Comparison of ENCODE assay signal across 13 cellular contexts in the genomic region with DNA sequence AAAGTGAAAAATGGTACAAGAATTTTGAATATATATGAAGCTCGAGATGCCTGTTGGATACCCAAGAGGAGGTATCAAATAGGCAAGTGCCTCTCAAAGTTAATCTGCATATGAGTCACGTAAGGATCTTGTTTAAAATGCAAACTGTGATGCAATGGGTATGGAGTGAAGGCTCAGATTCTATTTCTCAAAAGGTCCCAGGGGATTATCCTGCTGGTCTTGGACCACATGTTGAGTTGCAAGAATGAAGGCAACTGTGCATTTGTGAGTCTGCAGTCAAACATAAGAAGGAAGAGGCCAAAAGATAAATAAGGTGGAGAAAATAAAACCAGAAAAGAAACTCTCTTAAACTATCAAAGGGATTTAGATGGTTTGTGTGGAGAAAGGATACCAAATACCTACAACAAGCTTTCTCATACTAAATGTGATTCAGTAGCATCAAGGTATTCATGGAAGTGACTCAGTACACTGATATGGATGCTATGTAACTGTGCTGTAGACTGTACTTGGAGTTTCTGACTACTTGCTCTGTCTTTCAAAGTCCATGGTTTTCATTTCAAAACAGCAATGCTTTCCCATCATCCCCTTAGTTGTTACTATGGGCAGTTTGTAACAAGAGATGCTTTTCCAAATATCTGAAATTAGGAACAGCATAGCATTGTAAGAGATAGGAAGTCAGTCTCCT.
A peak's percentile ranks its signal among the peaks of the same experiment; 100 is the strongest.
DNase-seq lines count a peak whose midpoint lies in the region; ATAC-seq, FAIRE-seq and TF ChIP-seq lines count a peak whose summit lies in the region.
"Had no signal": no experiment of that assay in that cellular context is flagged by ENCODE, and none has a peak within 500 bp of the region (broad histone marks: within the 10 kb centered on the region; RNA-seq: fewer than 3 reads in every experiment).

No MANE protein-coding gene starts in this region.

- peaks cover 2% of the 10 kb centered on the region for H3K27me3 ChIP-seq in RWPE2 (ENCODE audit: insufficient read depth, poor library complexity, severe bottlenecking)
- H3K27me3 ChIP-seq: sigmoid colon had no signal

- TF ChIP-seq CTCF in RWPE2 (IDR thresholded peaks at IDR 0.05; ENCODE audit: poor library complexity, severe bottlenecking) (no peak), fibroblast of pulmonary artery (IDR thresholded peaks at IDR 0.05; ENCODE audit: low read length, missing control alignments) (no peak)

- FAIRE-seq in urothelium cell line (lab: Jason Lieb, UNC) = no peak

- ATAC-seq in RWPE2 (ENCODE audit: low read depth) (peak; percentile 58; the same call in 2 of the 3 replicates), GM18502 (IDR thresholded peaks at IDR 0.05; ENCODE audit: poor library complexity, unreplicated experiment) (no peak)
- ATAC-seq: stimulated activated naive CD8-positive, alpha-beta T cell treated with anti-CD3 and anti-CD28 coated beads, Interleukin-15, amount 100 ng/mL, for 72 hours had no signal

- H3K27ac ChIP-seq in RWPE2 (ENCODE audit: poor library complexity, severe bottlenecking) = no peak overlapping the region
- H3K27ac ChIP-seq: HL-60, sigmoid colon had no signal

- no peak overlapping the region for H3K4me3 ChIP-seq in RWPE2 (ENCODE audit: severe bottlenecking)
- no peak overlapping the region for H3K4me3 ChIP-seq in fibroblast of pulmonary artery (replicated peaks; ENCODE audit: low read depth, low read length)
- H3K4me3 ChIP-seq: sigmoid colon had no signal

- DNase-seq in DMS53 (lab: John Stamatoyannopoulos, UW) (peak; percentile 42), DMS53 treated with DMSO at 0.1 percent for 48 hours (lab: John Stamatoyannopoulos, UW; ENCODE audit: unreplicated experiment) (no peak), RWPE2 (ENCODE audit: low spot score) (no peak), fibroblast of pulmonary artery (ENCODE audit: low read depth) (peak; percentile 58), urothelium cell line (ENCODE audit: low spot score) (peak; percentile 14), NCI-H2171 treated with DMSO at 0.1 percent for 48 hours (lab: John Stamatoyannopoulos, UW) (no peak), activated T-cell treated with anti-CD3 and anti-CD28 coated beads for 4 hours (no peak)
- DNase-seq: activated CD8-positive, alpha-beta memory T cell treated with anti-CD3 and anti-CD28 coated beads, Interleukin-2, amount 50 U/mL, for 4 hours; OCI-M1; sigmoid colon; stimulated activated naive CD8-positive, alpha-beta T cell treated with anti-CD3 and anti-CD28 coated beads, Interleukin-15, amount 100 ng/mL, for 72 hours had no signal

- no peaks in the 10 kb centered on the region for H3K4me1 ChIP-seq in RWPE2 (ENCODE audit: insufficient read depth, poor library complexity, severe bottlenecking)
- H3K4me1 ChIP-seq: sigmoid colon had no signal

- H3K36me3 ChIP-seq in RWPE2 (ENCODE audit: low read depth) = no peaks in the 10 kb centered on the region
- H3K36me3 ChIP-seq: sigmoid colon had no signal

- H3K9me3 ChIP-seq in RWPE2 (ENCODE audit: severe bottlenecking) = no peaks in the 10 kb centered on the region
- H3K9me3 ChIP-seq: sigmoid colon had no signal

Comparison
In these comparisons a context has a peak if more than half of its experiments do, and no peak if none do; other contexts are left out.
1. DNase-seq: peak in DMS53 (single experiment), fibroblast of pulmonary artery (single experiment) and urothelium cell line (single experiment); none in DMS53 treated with DMSO at 0.1 percent for 48 hours (single experiment), RWPE2 (single experiment), NCI-H2171 treated with DMSO at 0.1 percent for 48 hours (single experiment) and activated T-cell treated with anti-CD3 and anti-CD28 coated beads for 4 hours (single experiment).